1 cellular context compared by ENCODE assay signal in the genomic region with DNA sequence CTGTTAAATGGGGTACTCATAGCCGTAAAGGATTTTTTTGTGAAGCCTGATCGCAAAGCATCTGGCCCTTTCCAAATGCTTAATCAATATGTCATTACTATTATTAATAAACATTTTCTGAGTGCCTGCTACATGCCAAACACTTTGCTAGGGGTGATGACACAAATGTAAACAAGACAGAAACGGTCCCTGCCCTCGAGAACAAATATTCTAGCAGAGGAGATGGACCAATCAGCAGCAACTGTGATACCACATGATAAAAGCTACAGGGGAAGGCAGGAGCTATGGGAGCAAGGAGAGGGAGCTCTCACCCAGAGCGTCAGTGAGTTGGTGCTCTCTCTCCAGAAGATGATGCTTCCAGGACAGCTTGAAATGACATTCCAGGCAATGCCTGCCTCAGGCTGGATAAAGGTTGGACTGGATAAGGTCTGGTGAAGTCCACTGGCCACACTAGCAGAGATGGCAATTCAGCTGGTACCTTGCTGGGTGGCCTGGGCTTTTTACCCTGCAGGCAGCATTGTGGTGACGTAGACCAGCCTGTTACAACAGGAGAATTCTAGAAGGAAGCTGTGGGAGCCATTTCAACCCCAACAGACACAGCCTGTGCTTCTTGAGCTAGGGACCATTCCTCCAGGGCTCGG.
TF ChIP-seq lines count a peak whose summit lies in the region.

No MANE protein-coding gene starts in this region.

TF ChIP-seq in HepG2, 621 proteins besides CTCF, POLR2A, EP300 and RAD21:
- TF ChIP-seq FOXA1 (IDR thresholded peaks at IDR 0.05) (no peak), FOXA1 (CRISPR knock-in tag; IDR thresholded peaks at IDR 0.05) (peak; percentile 45), ZNF549 (CRISPR knock-in tag; IDR thresholded peaks at IDR 0.05) (no peak), FOXA3 (CRISPR knock-in tag; IDR thresholded peaks at IDR 0.05) (peak; percentile 73; the same call in 1 of the 2 replicates), SIX4 (CRISPR knock-in tag; IDR thresholded peaks at IDR 0.05) (no peak), NFYC (CRISPR knock-in tag; IDR thresholded peaks at IDR 0.05) (0 out of 2 replicates have a peak, but pooled peaks have one; percentile 15), NFYB (CRISPR knock-in tag; IDR thresholded peaks at IDR 0.05) (peak; percentile 64)
- TF ChIP-seq, protein P1, sequence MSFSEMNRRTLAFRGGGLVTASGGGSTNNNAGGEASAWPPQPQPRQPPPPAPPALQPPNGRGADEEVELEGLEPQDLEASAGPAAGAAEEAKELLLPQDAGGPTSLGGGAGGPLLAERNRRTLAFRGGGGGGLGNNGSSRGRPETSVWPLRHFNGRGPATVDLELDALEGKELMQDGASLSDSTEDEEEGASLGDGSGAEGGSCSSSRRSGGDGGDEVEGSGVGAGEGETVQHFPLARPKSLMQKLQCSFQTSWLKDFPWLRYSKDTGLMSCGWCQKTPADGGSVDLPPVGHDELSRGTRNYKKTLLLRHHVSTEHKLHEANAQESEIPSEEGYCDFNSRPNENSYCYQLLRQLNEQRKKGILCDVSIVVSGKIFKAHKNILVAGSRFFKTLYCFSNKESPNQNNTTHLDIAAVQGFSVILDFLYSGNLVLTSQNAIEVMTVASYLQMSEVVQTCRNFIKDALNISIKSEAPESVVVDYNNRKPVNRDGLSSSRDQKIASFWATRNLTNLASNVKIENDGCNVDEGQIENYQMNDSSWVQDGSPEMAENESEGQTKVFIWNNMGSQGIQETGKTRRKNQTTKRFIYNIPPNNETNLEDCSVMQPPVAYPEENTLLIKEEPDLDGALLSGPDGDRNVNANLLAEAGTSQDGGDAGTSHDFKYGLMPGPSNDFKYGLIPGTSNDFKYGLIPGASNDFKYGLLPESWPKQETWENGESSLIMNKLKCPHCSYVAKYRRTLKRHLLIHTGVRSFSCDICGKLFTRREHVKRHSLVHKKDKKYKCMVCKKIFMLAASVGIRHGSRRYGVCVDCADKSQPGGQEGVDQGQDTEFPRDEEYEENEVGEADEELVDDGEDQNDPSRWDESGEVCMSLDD (CRISPR knock-in tag; IDR thresholded peaks at IDR 0.05; ENCODE audit: borderline replicate concordance): no peak
